Comparison of ENCODE assay signal across 2 cellular contexts in genomic region chr7:151501676-151502075, GRCh38.
TF ChIP-seq lines count a peak whose summit lies in the region.

No MANE protein-coding gene starts in this region.

TF ChIP-seq in GM23338, 12 proteins besides CTCF, POLR2A, EP300 and RAD21 (continued from another document):
- no peak for TF ChIP-seq REST (IDR thresholded peaks at IDR 0.05; ENCODE audit: unreplicated experiment)
- TF ChIP-seq NANOG (IDR thresholded peaks at IDR 0.05; ENCODE audit: borderline replicate concordance), result no peak
- TF ChIP-seq EZH2 (IDR thresholded peaks at IDR 0.05; ENCODE audit: low read depth, unreplicated experiment), result no peak
- TF ChIP-seq ZNF462 (CRISPR knock-in tag; IDR thresholded peaks at IDR 0.05), result no peak
- TF ChIP-seq POLR2AphosphoS5 (IDR thresholded peaks at IDR 0.05; ENCODE audit: low read depth), result no peak

TF ChIP-seq in WTC11, 78 proteins besides CTCF, POLR2A, EP300 and RAD21 (continued from another document):
- TF ChIP-seq, protein P1, sequence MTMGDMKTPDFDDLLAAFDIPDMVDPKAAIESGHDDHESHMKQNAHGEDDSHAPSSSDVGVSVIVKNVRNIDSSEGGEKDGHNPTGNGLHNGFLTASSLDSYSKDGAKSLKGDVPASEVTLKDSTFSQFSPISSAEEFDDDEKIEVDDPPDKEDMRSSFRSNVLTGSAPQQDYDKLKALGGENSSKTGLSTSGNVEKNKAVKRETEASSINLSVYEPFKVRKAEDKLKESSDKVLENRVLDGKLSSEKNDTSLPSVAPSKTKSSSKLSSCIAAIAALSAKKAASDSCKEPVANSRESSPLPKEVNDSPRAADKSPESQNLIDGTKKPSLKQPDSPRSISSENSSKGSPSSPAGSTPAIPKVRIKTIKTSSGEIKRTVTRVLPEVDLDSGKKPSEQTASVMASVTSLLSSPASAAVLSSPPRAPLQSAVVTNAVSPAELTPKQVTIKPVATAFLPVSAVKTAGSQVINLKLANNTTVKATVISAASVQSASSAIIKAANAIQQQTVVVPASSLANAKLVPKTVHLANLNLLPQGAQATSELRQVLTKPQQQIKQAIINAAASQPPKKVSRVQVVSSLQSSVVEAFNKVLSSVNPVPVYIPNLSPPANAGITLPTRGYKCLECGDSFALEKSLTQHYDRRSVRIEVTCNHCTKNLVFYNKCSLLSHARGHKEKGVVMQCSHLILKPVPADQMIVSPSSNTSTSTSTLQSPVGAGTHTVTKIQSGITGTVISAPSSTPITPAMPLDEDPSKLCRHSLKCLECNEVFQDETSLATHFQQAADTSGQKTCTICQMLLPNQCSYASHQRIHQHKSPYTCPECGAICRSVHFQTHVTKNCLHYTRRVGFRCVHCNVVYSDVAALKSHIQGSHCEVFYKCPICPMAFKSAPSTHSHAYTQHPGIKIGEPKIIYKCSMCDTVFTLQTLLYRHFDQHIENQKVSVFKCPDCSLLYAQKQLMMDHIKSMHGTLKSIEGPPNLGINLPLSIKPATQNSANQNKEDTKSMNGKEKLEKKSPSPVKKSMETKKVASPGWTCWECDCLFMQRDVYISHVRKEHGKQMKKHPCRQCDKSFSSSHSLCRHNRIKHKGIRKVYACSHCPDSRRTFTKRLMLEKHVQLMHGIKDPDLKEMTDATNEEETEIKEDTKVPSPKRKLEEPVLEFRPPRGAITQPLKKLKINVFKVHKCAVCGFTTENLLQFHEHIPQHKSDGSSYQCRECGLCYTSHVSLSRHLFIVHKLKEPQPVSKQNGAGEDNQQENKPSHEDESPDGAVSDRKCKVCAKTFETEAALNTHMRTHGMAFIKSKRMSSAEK (CRISPR knock-in tag; IDR thresholded peaks at IDR 0.05; ENCODE audit: borderline replicate concordance), result no peak
- TF ChIP-seq, protein P2, sequence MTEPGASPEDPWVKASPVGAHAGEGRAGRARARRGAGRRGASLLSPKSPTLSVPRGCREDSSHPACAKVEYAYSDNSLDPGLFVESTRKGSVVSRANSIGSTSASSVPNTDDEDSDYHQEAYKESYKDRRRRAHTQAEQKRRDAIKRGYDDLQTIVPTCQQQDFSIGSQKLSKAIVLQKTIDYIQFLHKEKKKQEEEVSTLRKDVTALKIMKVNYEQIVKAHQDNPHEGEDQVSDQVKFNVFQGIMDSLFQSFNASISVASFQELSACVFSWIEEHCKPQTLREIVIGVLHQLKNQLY (CRISPR knock-in tag; IDR thresholded peaks at IDR 0.05), result no peak
